20 cellular contexts compared by ENCODE assay signal in genomic region chr14:71698698-71699097, GRCh38.
DNase-seq lines count a peak whose midpoint lies in the region; ATAC-seq, FAIRE-seq and TF ChIP-seq lines count a peak whose summit lies in the region.
"Had no signal": no experiment of that assay in that cellular context is flagged by ENCODE, and none has a peak within 500 bp of the region (broad histone marks: within the 10 kb centered on the region; RNA-seq: fewer than 3 reads in every experiment).

No MANE protein-coding gene starts in this region.

- H3K9me2 ChIP-seq in PC-9 (ENCODE audit: insufficient read depth) = no peaks in the 10 kb centered on the region
- H3K9me2 ChIP-seq: SK-N-SH had no signal

- CTCF ChIA-PET in A673 (lab: Charles Lee) (no interaction called here), PC-9 (lab: Charles Lee) (no interaction called here)

- no peak overlapping the region for H3K4me2 ChIP-seq in PC-9
- H3K4me2 ChIP-seq: SK-N-SH had no signal

- H3K4me1 ChIP-seq in A673 (ENCODE audit: insufficient read depth, low read length, poor library complexity, severe bottlenecking) (peaks cover 57% of the 10 kb centered on the region), PC-9 (replicated peaks; ENCODE audit: insufficient read depth) (peaks cover 8% of the 10 kb centered on the region), mucosa of descending colon (ENCODE audit: low read depth) (no peaks in the 10 kb centered on the region)

- POLR2A ChIA-PET in A673 (lab: Charles Lee; ENCODE audit: low non-redundant PET) = no interaction called here
- POLR2A ChIA-PET in PC-9 (lab: Charles Lee; ENCODE audit: unreplicated experiment) = no interaction called here

- TF ChIP-seq CTCF in A673 (conservative IDR thresholded peaks at IDR 0.05; ENCODE audit: low read depth, low read length) (no peak), fibroblast of pulmonary artery (IDR thresholded peaks at IDR 0.05; ENCODE audit: low read length, missing control alignments) (no peak), PC-9 (conservative IDR thresholded peaks at IDR 0.05) (no peak), mucosa of descending colon (IDR thresholded peaks at IDR 0.05) (no peak)

- 0 out of 2 replicates have a peak, but pooled peaks cover 3% of the 10 kb centered on the region for H3F3A ChIP-seq in PC-9 (ENCODE audit: insufficient read depth, low read depth)

- no peaks in the 10 kb centered on the region for H3K79me2 ChIP-seq in PC-9 (ENCODE audit: low read depth)

- H3K27me3 ChIP-seq in A673 (replicated peaks; ENCODE audit: insufficient read depth, low read depth, low read length, poor library complexity) = no peaks in the 10 kb centered on the region
- no peaks in the 10 kb centered on the region for H3K27me3 ChIP-seq in PC-9 (ENCODE audit: insufficient read depth, low read depth)

- no peak overlapping the region for H2AFZ ChIP-seq in PC-9

- H3K4me3 ChIP-seq in A673 (ENCODE audit: low read depth, low read length, poor library complexity, severe bottlenecking) (no peak overlapping the region), fibroblast of pulmonary artery (replicated peaks; ENCODE audit: low read depth, low read length) (no peak overlapping the region), PC-9 (no peak overlapping the region), mucosa of descending colon (no peak overlapping the region)

- peak; percentile 23 for FAIRE-seq in HTR-8/SVneo (lab: Jason Lieb, UNC)
- FAIRE-seq: H54 had no signal

- no peaks in the 10 kb centered on the region for H3K36me3 ChIP-seq in A673 (ENCODE audit: insufficient read depth, low read length, poor library complexity, severe bottlenecking)
- peaks cover 31% of the 10 kb centered on the region for H3K36me3 ChIP-seq in PC-9 (ENCODE audit: low read depth)
- no peaks in the 10 kb centered on the region for H3K36me3 ChIP-seq in mucosa of descending colon (ENCODE audit: low read depth)

- ATAC-seq in sciatic nerve (peak; percentile 59), HG03378 (IDR thresholded peaks at IDR 0.05; ENCODE audit: unreplicated experiment) (no peak), mucosa of descending colon (no peak)

- H3K27ac ChIP-seq in A673 (ENCODE audit: low read depth, low read length, poor library complexity, severe bottlenecking) (no peak overlapping the region), PC-9 (no peak overlapping the region)
- H3K27ac ChIP-seq: HL-60, RWPE1 had no signal

- no TSS peak for BruUV-seq in A673 (replicated peaks; lab: Mats Ljungman, UMichigan)
- BruUV-seq in PC-9 (replicated peaks; lab: Mats Ljungman, UMichigan) = no TSS peak

- H4K20me1 ChIP-seq in PC-9 (ENCODE audit: insufficient read depth) = no peaks in the 10 kb centered on the region; the same call in 1 of the 2 replicates

- no peaks in the 10 kb centered on the region for H3K9me3 ChIP-seq in A673 (ENCODE audit: low read depth, low read length, poor library complexity, severe bottlenecking)
- H3K9me3 ChIP-seq in PC-9 (ENCODE audit: insufficient read depth, low read depth) = no peaks in the 10 kb centered on the region
- no peaks in the 10 kb centered on the region for H3K9me3 ChIP-seq in mucosa of descending colon
- H3K9me3 ChIP-seq: SK-N-SH had no signal

- peak; percentile 63 for DNase-seq in A673 (ENCODE audit: low spot score)
- no peak for DNase-seq in HTR-8/SVneo (ENCODE audit: insufficient read length, low spot score)
- DNase-seq in fibroblast of pulmonary artery (ENCODE audit: low read depth) = peak; percentile 35
- no peak for DNase-seq in sciatic nerve (ENCODE audit: low spot score)
- no peak for DNase-seq in PC-9
- no peak for DNase-seq in mucosa of descending colon
- DNase-seq: CD4-positive, alpha-beta T cell; COR-L47; DMS79; KBM-7; NCI-H1092 treated with DMSO at 0.1 percent for 48 hours; NCI-H1436 treated with DMSO at 0.1 percent for 48 hours; NCI-H2029 treated with DMSO at 0.1 percent for 48 hours; NCI-H69; SHP77 treated with DMSO at 0.1 percent for 48 hours; SK-N-SH had no signal

- intact Hi-C loops in A673 (cut with micrococcal nuclease; ENCODE audit: unreplicated experiment) (no loop called here), sciatic nerve (cut with DNase I) (no loop called here), PC-9 (cut with micrococcal nuclease; ENCODE audit: unreplicated experiment) (no loop called here), mucosa of descending colon (cut with DNase I, micrococcal nuclease) (no loop called here)

Comparison
In these comparisons a context has a peak if more than half of its experiments do, and no peak if none do; other contexts are left out.
1. DNase-seq: peak in A673 (single experiment) and fibroblast of pulmonary artery (single experiment); none in HTR-8/SVneo (single experiment), sciatic nerve (single experiment), PC-9 (0 of 2) and mucosa of descending colon (0 of 3).